13 cellular contexts compared by ENCODE assay signal in genomic region chr11:95968585-95968984, GRCh38. TPM values are rescaled to one million over a fixed set of nuclear protein-coding genes. Genes with fewer than 3 reads are reported as not detected.
DNase-seq lines count a peak whose midpoint lies in the region; ATAC-seq, FAIRE-seq and TF ChIP-seq lines count a peak whose summit lies in the region.
"Had no signal": no experiment of that assay in that cellular context is flagged by ENCODE, and none has a peak within 500 bp of the region (broad histone marks: within the 10 kb centered on the region; RNA-seq: fewer than 3 reads in every experiment).

No MANE protein-coding gene starts in this region.

- H3K27ac Mint-ChIP-seq in neural crest cell (ENCODE audit: unreplicated experiment): no peak overlapping the region
- no peak overlapping the region for H3K27ac Mint-ChIP-seq in CD4-positive, alpha-beta T cell
- H3K27ac Mint-ChIP-seq: stimulated activated memory B cell treated with anti-CD40 and anti-IgM and Interleukin-4, amounts not matched to agents 10 μg/mL and 1 μg/mL and 100 μg/mL, for 72 hours had no signal

- ATAC-seq in CD4-positive, alpha-beta T cell (ENCODE audit: poor library complexity): no peak
- ATAC-seq: stimulated activated memory B cell treated with anti-CD40 and anti-IgM and Interleukin-4, amounts not matched to agents 10 μg/mL and 1 μg/mL and 100 μg/mL, for 72 hours had no signal

- H3K4me2 ChIP-seq in Loucy (ENCODE audit: low read depth, low read length, poor library complexity, severe bottlenecking): no peak overlapping the region

- no peak overlapping the region for H3K9ac ChIP-seq in Loucy (ENCODE audit: low read depth, low read length, poor library complexity, severe bottlenecking)

- H3K4me1 Mint-ChIP-seq in neural crest cell: no peaks in the 10 kb centered on the region
- H3K4me1 Mint-ChIP-seq in CD4-positive, alpha-beta T cell (ENCODE audit: low read depth): no peaks in the 10 kb centered on the region
- H3K4me1 Mint-ChIP-seq: stimulated activated memory B cell treated with anti-CD40 and anti-IgM and Interleukin-4, amounts not matched to agents 10 μg/mL and 1 μg/mL and 100 μg/mL, for 72 hours had no signal

- POLR2A ChIA-PET in CD4-positive, alpha-beta T cell (lab: Charles Lee): no interaction called here

- no peaks in the 10 kb centered on the region for H3K9me3 ChIP-seq in Loucy (ENCODE audit: insufficient read depth, low read depth, low read length)
- no peaks in the 10 kb centered on the region for H3K9me3 ChIP-seq in CD4-positive, alpha-beta T cell (ENCODE audit: control insufficient read depth, low read length)

- intact Hi-C loops in CD4-positive, alpha-beta T cell (cut with DNase I, micrococcal nuclease): no loop called here

- H3K36me3 ChIP-seq in GM06990 (ENCODE audit: control insufficient read depth, insufficient read depth, low read length) (no peaks in the 10 kb centered on the region), Loucy (ENCODE audit: insufficient read depth, low read length) (no peaks in the 10 kb centered on the region)
- H3K36me3 ChIP-seq: WERI-Rb-1 had no signal

- no peaks in the 10 kb centered on the region for H3K27me3 Mint-ChIP-seq in neural crest cell (ENCODE audit: low read depth)
- no peaks in the 10 kb centered on the region for H3K27me3 Mint-ChIP-seq in CD4-positive, alpha-beta T cell
- H3K27me3 Mint-ChIP-seq: stimulated activated memory B cell treated with anti-CD40 and anti-IgM and Interleukin-4, amounts not matched to agents 10 μg/mL and 1 μg/mL and 100 μg/mL, for 72 hours had no signal

- H3K4me1 ChIP-seq in Loucy (ENCODE audit: insufficient read depth, low read length, poor library complexity, severe bottlenecking): no peaks in the 10 kb centered on the region

- no peaks in the 10 kb centered on the region for H3K9me2 ChIP-seq in Loucy (replicated peaks; ENCODE audit: low read depth, low read length)

- H3K4me3 ChIP-seq in GM06990 (replicated peaks; ENCODE audit: low read depth, low read length) (no peak overlapping the region), Loucy (ENCODE audit: low read length, poor library complexity, severe bottlenecking) (no peak overlapping the region), cardiac fibroblast (replicated peaks in 1 of 2; ENCODE audit: low read depth in 2 of 2, low read length in 2 of 2) (no peak overlapping the region)

- H3K9me3 Mint-ChIP-seq in neural crest cell: peaks cover 2% of the 10 kb centered on the region
- H3K9me3 Mint-ChIP-seq in CD4-positive, alpha-beta T cell: no peaks in the 10 kb centered on the region

- TF ChIP-seq CTCF in GM06990 (IDR thresholded peaks at IDR 0.05; ENCODE audit: insufficient read depth, low read length, poor library complexity, severe bottlenecking) (peak; percentile 20), Loucy (conservative IDR thresholded peaks at IDR 0.05; ENCODE audit: low read length) (peak; percentile 59), cardiac fibroblast (IDR thresholded peaks at IDR 0.05; ENCODE audit: low read depth, low read length) (peak; percentile 50), neural crest cell (conservative IDR thresholded peaks at IDR 0.05) (peak; percentile 27)
- TF ChIP-seq CTCF in CD4-positive, alpha-beta T cell (IDR thresholded peaks at IDR 0.05): no peak

- H3K36me3 Mint-ChIP-seq in neural crest cell (ENCODE audit: low read depth): no peaks in the 10 kb centered on the region
- H3K36me3 Mint-ChIP-seq in CD4-positive, alpha-beta T cell (ENCODE audit: low read depth): no peaks in the 10 kb centered on the region
- H3K36me3 Mint-ChIP-seq: stimulated activated memory B cell treated with anti-CD40 and anti-IgM and Interleukin-4, amounts not matched to agents 10 μg/mL and 1 μg/mL and 100 μg/mL, for 72 hours had no signal

- H3K27ac ChIP-seq in CD4-positive, alpha-beta T cell (ENCODE audit: low read depth, low read length): no peak overlapping the region
- H3K27ac ChIP-seq: WERI-Rb-1 had no signal

- H3K27me3 ChIP-seq in GM06990 (replicated peaks; ENCODE audit: control insufficient read depth, insufficient read depth, low read length): no peaks in the 10 kb centered on the region
- H3K27me3 ChIP-seq in Loucy (ENCODE audit: insufficient read depth, low read length, poor library complexity, severe bottlenecking): no peaks in the 10 kb centered on the region
- no peaks in the 10 kb centered on the region for H3K27me3 ChIP-seq in CD4-positive, alpha-beta T cell (ENCODE audit: control insufficient read depth, insufficient read depth, low read length)

- H3K4me3 Mint-ChIP-seq in neural crest cell: no peak overlapping the region
- H3K4me3 Mint-ChIP-seq in CD4-positive, alpha-beta T cell: no peak overlapping the region
- H3K4me3 Mint-ChIP-seq: stimulated activated memory B cell treated with anti-CD40 and anti-IgM and Interleukin-4, amounts not matched to agents 10 μg/mL and 1 μg/mL and 100 μg/mL, for 72 hours had no signal

- no peak for FAIRE-seq in H54 (lab: Jason Lieb, UNC)
- FAIRE-seq: RCC 7860 had no signal

- CTCF ChIA-PET in CD4-positive, alpha-beta T cell (lab: Charles Lee): interaction anchor here (0.8 kb wide), 1 partner anchor 373 kb away, joined by 3 read pairs; no protein-coding TSS in a partner anchor

- no peaks in the 10 kb centered on the region for H3K79me2 ChIP-seq in Loucy (ENCODE audit: insufficient read depth, low read length)

- H3F3A ChIP-seq in Loucy (ENCODE audit: low read depth): no peaks in the 10 kb centered on the region

- H2AFZ ChIP-seq in Loucy (ENCODE audit: low read length): no peak overlapping the region

- no peak for TF ChIP-seq POLR2A in H54 (IDR thresholded peaks at IDR 0.05; ENCODE audit: low read depth, low read length)

- no peaks in the 10 kb centered on the region for H4K20me1 ChIP-seq in Loucy (ENCODE audit: insufficient read depth, low read length, poor library complexity, severe bottlenecking)

- DNase-seq in GM06990 (ENCODE audit: extremely low read depth, insufficient read length): no peak
- peak in 1 of 2 donors; percentile 43 for DNase-seq in cardiac fibroblast (ENCODE audit: low read depth in 2 of 2)
- DNase-seq in neural crest cell (ENCODE audit: low read depth, low spot score): no peak
- no peak for DNase-seq in H54 (ENCODE audit: insufficient read length, low spot score)
- no peak for DNase-seq in DMS 273 treated with DMSO at 0.1 percent for 48 hours (lab: John Stamatoyannopoulos, UW)
- DNase-seq in CD4-positive, alpha-beta T cell: no peak
- DNase-seq: activated T-cell treated with anti-CD3 and anti-CD28 coated beads, Interleukin-2, amount 50 U/mL, for 1 hour; foreskin melanocyte; NCI-H2029 treated with DMSO at 0.1 percent for 48 hours; WERI-Rb-1 had no signal

RNA-seq across cellular contexts. Expression of gene MTMR2, which starts 44.7 kb away (rescaled TPM):
- 49.9 and 50.0 TPM in 2 replicates for total RNA-seq in neural crest cell
- total RNA-seq in CD4-positive, alpha-beta T cell: 1 to 10 TPM; 6.6 to 6.9 TPM
